ENCODE assay signal across 1 cellular context in the genomic region with DNA sequence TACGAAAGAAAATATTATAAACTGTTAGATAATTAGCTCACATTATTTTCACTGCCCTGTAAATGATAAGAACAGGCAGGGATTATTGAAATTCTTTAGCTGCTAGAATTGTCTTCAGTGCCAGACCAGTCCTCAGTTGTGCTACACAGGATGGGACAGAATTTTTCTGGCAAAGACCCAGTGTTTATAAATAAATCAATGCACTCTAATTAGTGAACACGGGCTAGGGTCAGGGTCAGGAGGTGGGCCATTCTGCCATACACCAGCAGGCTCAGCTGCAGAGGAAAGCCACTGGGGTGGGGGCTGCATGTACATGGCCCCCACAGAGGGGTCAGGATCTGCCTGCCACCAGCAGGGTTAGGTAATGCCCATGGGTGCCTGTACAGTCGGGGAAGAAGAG.
TF ChIP-seq lines count a peak whose summit lies in the region.

No MANE protein-coding gene starts in this region.

TF ChIP-seq in A549, 52 proteins besides CTCF, POLR2A, EP300 and RAD21:
- TF ChIP-seq, protein P1, sequence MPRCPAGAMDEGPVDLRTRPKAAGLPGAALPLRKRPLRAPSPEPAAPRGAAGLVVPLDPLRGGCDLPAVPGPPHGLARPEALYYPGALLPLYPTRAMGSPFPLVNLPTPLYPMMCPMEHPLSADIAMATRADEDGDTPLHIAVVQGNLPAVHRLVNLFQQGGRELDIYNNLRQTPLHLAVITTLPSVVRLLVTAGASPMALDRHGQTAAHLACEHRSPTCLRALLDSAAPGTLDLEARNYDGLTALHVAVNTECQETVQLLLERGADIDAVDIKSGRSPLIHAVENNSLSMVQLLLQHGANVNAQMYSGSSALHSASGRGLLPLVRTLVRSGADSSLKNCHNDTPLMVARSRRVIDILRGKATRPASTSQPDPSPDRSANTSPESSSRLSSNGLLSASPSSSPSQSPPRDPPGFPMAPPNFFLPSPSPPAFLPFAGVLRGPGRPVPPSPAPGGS (IDR thresholded peaks at IDR 0.05) = no peak
- TF ChIP-seq FOSB (CRISPR knock-in tag; IDR thresholded peaks at IDR 0.05) (no peak), SREBF2 (IDR thresholded peaks at IDR 0.05) (no peak), MAFK (IDR thresholded peaks at IDR 0.05; ENCODE audit: partially characterized antibody) (no peak), ESRRA (IDR thresholded peaks at IDR 0.05; ENCODE audit: borderline replicate concordance, low read length) (no peak), ZC3H11A (IDR thresholded peaks at IDR 0.05) (no peak), NR3C1 (IDR thresholded peaks at IDR 0.05) (no peak), TP53 (CRISPR knock-in tag; IDR thresholded peaks at IDR 0.05) (no peak), CBX2 (IDR thresholded peaks at IDR 0.05; ENCODE audit: borderline replicate concordance, low read depth) (no peak), CEBPB (IDR thresholded peaks at IDR 0.05) (no peak), SMC3 (IDR thresholded peaks at IDR 0.05) (no peak), HOXB5 (CRISPR knock-in tag; IDR thresholded peaks at IDR 0.05) (no peak), GATA3 (IDR thresholded peaks at IDR 0.05; ENCODE audit: borderline replicate concordance) (no peak), EHF (CRISPR knock-in tag; IDR thresholded peaks at IDR 0.05) (no peak), BHLHE40 (IDR thresholded peaks at IDR 0.05; ENCODE audit: low read depth, low read length) (no peak), PHF8 (IDR thresholded peaks at IDR 0.05; ENCODE audit: borderline replicate concordance, low read depth) (no peak), POLR2AphosphoS2 (conservative IDR thresholded peaks at IDR 0.05; ENCODE audit: low read length) (no peak)
- TF ChIP-seq, protein P2, sequence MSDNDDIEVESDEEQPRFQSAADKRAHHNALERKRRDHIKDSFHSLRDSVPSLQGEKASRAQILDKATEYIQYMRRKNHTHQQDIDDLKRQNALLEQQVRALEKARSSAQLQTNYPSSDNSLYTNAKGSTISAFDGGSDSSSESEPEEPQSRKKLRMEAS (IDR thresholded peaks at IDR 0.05) = no peak
- TF ChIP-seq, protein P3, sequence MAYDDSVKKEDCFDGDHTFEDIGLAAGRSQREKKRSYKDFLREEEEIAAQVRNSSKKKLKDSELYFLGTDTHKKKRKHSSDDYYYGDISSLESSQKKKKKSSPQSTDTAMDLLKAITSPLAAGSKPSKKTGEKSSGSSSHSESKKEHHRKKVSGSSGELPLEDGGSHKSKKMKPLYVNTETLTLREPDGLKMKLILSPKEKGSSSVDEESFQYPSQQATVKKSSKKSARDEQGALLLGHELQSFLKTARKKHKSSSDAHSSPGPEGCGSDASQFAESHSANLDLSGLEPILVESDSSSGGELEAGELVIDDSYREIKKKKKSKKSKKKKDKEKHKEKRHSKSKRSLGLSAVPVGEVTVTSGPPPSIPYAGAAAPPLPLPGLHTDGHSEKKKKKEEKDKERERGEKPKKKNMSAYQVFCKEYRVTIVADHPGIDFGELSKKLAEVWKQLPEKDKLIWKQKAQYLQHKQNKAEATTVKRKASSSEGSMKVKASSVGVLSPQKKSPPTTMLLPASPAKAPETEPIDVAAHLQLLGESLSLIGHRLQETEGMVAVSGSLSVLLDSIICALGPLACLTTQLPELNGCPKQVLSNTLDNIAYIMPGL (CRISPR knock-in tag; IDR thresholded peaks at IDR 0.05; ENCODE audit: borderline replicate concordance) = no peak
